Comparison of ENCODE assay signal across 26 cellular contexts in the genomic region with DNA sequence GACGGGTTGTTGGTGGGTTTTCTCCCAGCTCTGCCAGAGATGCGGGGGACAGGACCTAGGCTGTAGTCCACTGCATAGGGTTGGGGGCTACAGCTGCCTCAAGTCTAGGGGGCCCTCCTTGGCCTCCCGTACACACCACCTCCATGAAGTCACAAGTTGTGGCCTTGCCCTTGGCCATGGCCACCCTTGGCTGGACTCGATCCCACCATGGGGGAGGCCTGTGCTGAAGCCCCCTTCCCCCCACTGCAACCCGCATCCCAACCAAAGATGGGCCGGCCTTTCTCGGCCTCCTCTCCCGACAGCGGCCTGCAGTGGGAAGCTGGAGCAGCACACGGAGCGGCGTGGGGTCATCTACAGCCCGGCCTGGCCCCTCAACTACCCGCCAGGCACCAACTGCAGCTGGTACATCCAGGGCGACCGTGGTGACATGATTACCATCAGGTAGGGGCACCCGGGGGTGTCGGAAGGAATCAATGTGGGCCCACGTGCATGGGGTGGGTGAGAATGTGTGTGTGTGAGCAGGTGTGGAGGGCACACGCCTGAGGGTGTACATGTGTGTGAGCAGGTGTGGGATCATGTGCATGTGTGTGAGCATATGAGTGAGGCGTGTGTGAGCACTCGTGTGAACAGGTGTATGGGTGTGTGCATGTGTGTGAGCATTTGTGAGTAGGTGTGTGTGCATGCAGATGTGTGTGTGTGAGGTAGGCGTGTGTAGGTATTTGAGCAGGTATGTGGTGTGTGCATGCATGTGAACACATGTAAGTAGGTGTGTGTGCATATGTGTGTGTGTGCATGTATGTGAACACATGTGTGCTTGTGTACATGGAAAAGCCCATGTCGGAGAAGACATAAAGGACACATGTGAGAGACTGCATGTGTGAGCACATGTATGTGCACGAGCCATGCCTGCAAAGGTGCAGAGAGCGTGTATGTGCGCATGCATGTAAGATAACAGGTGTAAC. TPM values are rescaled to one million over a fixed set of nuclear protein-coding genes. Genes with fewer than 3 reads are reported as not detected.
"Had no signal": no experiment of that assay in that cellular context is flagged by ENCODE, and none has a peak within 500 bp of the region (broad histone marks: within the 10 kb centered on the region; RNA-seq: fewer than 3 reads in every experiment).

No MANE protein-coding gene starts in this region.

- ATAC-seq: activated T-cell treated with anti-CD3 and anti-CD28 coated beads, Interleukin-2, amount 50 U/mL, for 72 hours; body of pancreas; esophagus mucosa; left lobe of liver; lower lobe of right lung; naive thymus-derived CD4-positive, alpha-beta T cell; stimulated activated naive CD8-positive, alpha-beta T cell treated with anti-CD3 and anti-CD28 coated beads, Interleukin-15, Interleukin-2, amounts not matched to agents 100 U/mL and 50 U/mL, for 24 hours had no signal

- H3K4me3 Mint-ChIP-seq: activated CD4-positive, alpha-beta memory T cell treated with anti-CD3 and anti-CD28 coated beads, Interleukin-2, amount 10 ng/mL, durations not matched to agents 7 days and 5 days; activated naive CD4-positive, alpha-beta T cell treated with anti-CD3 and anti-CD28 coated beads, Interleukin-2, amount 10 ng/mL, durations not matched to agents 7 days and 5 days; activated T-cell treated with anti-CD3 and anti-CD28 coated beads, Interleukin-2, amount 50 U/mL, for 72 hours; immature natural killer cell; naive thymus-derived CD4-positive, alpha-beta T cell; neural crest cell; T-helper 1 cell treated with Interleukin-12 subunit alpha and Interleukin-12 subunit beta and Interleukin-4 antibody, amounts not matched to agents 30 μg/mL and 1 μg/mL, for 36 hours had no signal

- H3K27ac ChIP-seq: body of pancreas, hepatocyte, lower lobe of right lung, prostate gland had no signal

- DNase-seq: activated CD4-positive, alpha-beta memory T cell treated with anti-CD3 and anti-CD28 coated beads, Interleukin-2, amount 10 ng/mL, durations not matched to agents 7 days and 5 days; activated CD4-positive, alpha-beta T cell treated with anti-CD3 and anti-CD28 coated beads for 48 hours; activated CD4-positive, CD25-positive, alpha-beta regulatory T cell; activated effector memory CD4-positive, alpha-beta T cell treated with Interleukin-2 at 50 U/mL for 16 hours; activated naive CD4-positive, alpha-beta T cell treated with anti-CD3 and anti-CD28 coated beads, Interleukin-2, amount 10 ng/mL, durations not matched to agents 7 days and 5 days; activated T-cell treated with anti-CD3 and anti-CD28 coated beads, Interleukin-2, amount 50 U/mL, for 72 hours; body of pancreas; dermis blood vessel endothelial cell; effector CD8-positive, alpha-beta T cell; foreskin melanocyte; immature natural killer cell; naive thymus-derived CD4-positive, alpha-beta T cell; stimulated activated CD4-positive, alpha-beta T cell treated with anti-CD3 and anti-CD28 coated beads, Interleukin-4, amount 100 ng/mL, for 24 hours; stimulated activated naive CD8-positive, alpha-beta T cell treated with anti-CD3 and anti-CD28 coated beads, Interleukin-15, Interleukin-2, amounts not matched to agents 100 U/mL and 50 U/mL, for 24 hours had no signal

- H3K4me3 ChIP-seq: body of pancreas, hepatocyte, lower lobe of right lung, prostate gland had no signal

- H3K27me3 ChIP-seq: body of pancreas, hepatocyte had no signal

- H3K9me3 ChIP-seq: body of pancreas, lower lobe of right lung, prostate gland had no signal

- H3K4me1 ChIP-seq: body of pancreas, lower lobe of right lung, prostate gland had no signal

- H3K36me3 Mint-ChIP-seq: activated naive CD4-positive, alpha-beta T cell treated with anti-CD3 and anti-CD28 coated beads, Interleukin-2, amount 10 ng/mL, durations not matched to agents 7 days and 5 days; immature natural killer cell; naive thymus-derived CD4-positive, alpha-beta T cell had no signal

- H3K9me3 Mint-ChIP-seq: activated naive CD4-positive, alpha-beta T cell treated with anti-CD3 and anti-CD28 coated beads, Interleukin-2, amount 10 ng/mL, durations not matched to agents 7 days and 5 days; activated T-cell treated with anti-CD3 and anti-CD28 coated beads, Interleukin-2, amount 50 U/mL, for 72 hours; immature natural killer cell; neural crest cell; T-helper 1 cell treated with Interleukin-12 subunit alpha and Interleukin-12 subunit beta and Interleukin-4 antibody, amounts not matched to agents 30 μg/mL and 1 μg/mL, for 36 hours had no signal

- H2AFZ ChIP-seq: hepatocyte had no signal

- H3K27me3 Mint-ChIP-seq: activated CD4-positive, alpha-beta memory T cell treated with anti-CD3 and anti-CD28 coated beads, Interleukin-2, amount 10 ng/mL, durations not matched to agents 7 days and 5 days had no signal

- H3K27ac Mint-ChIP-seq: activated CD4-positive, alpha-beta memory T cell treated with anti-CD3 and anti-CD28 coated beads, Interleukin-2, amount 10 ng/mL, durations not matched to agents 7 days and 5 days; activated naive CD4-positive, alpha-beta T cell treated with anti-CD3 and anti-CD28 coated beads, Interleukin-2, amount 10 ng/mL, durations not matched to agents 7 days and 5 days; activated T-cell treated with anti-CD3 and anti-CD28 coated beads, Interleukin-2, amount 50 U/mL, for 72 hours; immature natural killer cell; naive thymus-derived CD4-positive, alpha-beta T cell; T-helper 1 cell treated with Interleukin-12 subunit alpha and Interleukin-12 subunit beta and Interleukin-4 antibody, amounts not matched to agents 30 μg/mL and 1 μg/mL, for 36 hours had no signal

- H3K4me1 Mint-ChIP-seq: activated CD4-positive, alpha-beta memory T cell treated with anti-CD3 and anti-CD28 coated beads, Interleukin-2, amount 10 ng/mL, durations not matched to agents 7 days and 5 days; activated naive CD4-positive, alpha-beta T cell treated with anti-CD3 and anti-CD28 coated beads, Interleukin-2, amount 10 ng/mL, durations not matched to agents 7 days and 5 days; immature natural killer cell; naive thymus-derived CD4-positive, alpha-beta T cell; neural crest cell had no signal

- H3K4me2 ChIP-seq: hepatocyte had no signal

- H3K79me2 ChIP-seq: hepatocyte had no signal

RNA-seq across cellular contexts. Expression of a gene that starts 8.7 kb away (rescaled TPM):
- total RNA-seq: activated CD4-positive, alpha-beta memory T cell treated with anti-CD3 and anti-CD28 coated beads, Interleukin-2, amount 10 ng/mL, durations not matched to agents 7 days and 5 days had no signal
- polyA plus RNA-seq: immature natural killer cell; naive thymus-derived CD4-positive, alpha-beta T cell had no signal

RNA-seq across cellular contexts. Expression of a gene that starts 22.8 kb away (rescaled TPM):
- total RNA-seq: activated CD4-positive, alpha-beta memory T cell treated with anti-CD3 and anti-CD28 coated beads, Interleukin-2, amount 10 ng/mL, durations not matched to agents 7 days and 5 days; activated T-cell treated with anti-CD3 and anti-CD28 coated beads, Interleukin-2, amount 50 U/mL, for 72 hours; cardiac septum; chondrocyte; esophagus mucosa; kidney epithelial cell; left lobe of liver; naive thymus-derived CD4-positive, alpha-beta T cell; osteocyte; ureter had no signal
- polyA plus RNA-seq: immature natural killer cell; naive thymus-derived CD4-positive, alpha-beta T cell had no signal
